Comparison of ENCODE assay signal across 20 cellular contexts in genomic region chr10:22148956-22149355, GRCh38.
A peak's percentile ranks its signal among the peaks of the same experiment; 100 is the strongest.
DNase-seq lines count a peak whose midpoint lies in the region; ATAC-seq and TF ChIP-seq lines count a peak whose summit lies in the region.
"Had no signal": no experiment of that assay in that cellular context is flagged by ENCODE, and none has a peak within 500 bp of the region (broad histone marks: within the 10 kb centered on the region; RNA-seq: fewer than 3 reads in every experiment).

No MANE protein-coding gene starts in this region.

- H3K9me2 ChIP-seq in GM23248 (ENCODE audit: insufficient read depth), result no peaks in the 10 kb centered on the region

- H3K79me2 ChIP-seq in GM23248 (ENCODE audit: insufficient read depth), result no peaks in the 10 kb centered on the region

- no peaks in the 10 kb centered on the region for H3K27me3 ChIP-seq in GM23248 (replicated peaks; ENCODE audit: insufficient read depth)
- H3K27me3 ChIP-seq in brain microvascular endothelial cell (replicated peaks), result no peaks in the 10 kb centered on the region
- H3K27me3 ChIP-seq: spleen, testis had no signal

- in situ Hi-C loops in GM23248 (cut with MboI), result no loop called here
- in situ Hi-C loops in brain microvascular endothelial cell (cut with HindIII; ENCODE audit: low pct_ligation_motif_present, low sequenced_read_pairs), result no loop called here

- no peak overlapping the region for H3K4me3 ChIP-seq in GM23248
- no peak overlapping the region for H3K4me3 ChIP-seq in brain microvascular endothelial cell (ENCODE audit: low read depth, low read length)
- H3K4me3 ChIP-seq: dorsolateral prefrontal cortex, GM23338, prostate gland, spleen, testis had no signal

- H3K27ac ChIP-seq in GM23248 (no peak overlapping the region), brain microvascular endothelial cell (no peak overlapping the region)
- H3K27ac ChIP-seq: dorsolateral prefrontal cortex, HL-60, prostate gland, spleen, testis had no signal

- peak; percentile 10 for DNase-seq in GM23248
- DNase-seq in NCI-H2029 (lab: John Stamatoyannopoulos, UW), result peak; percentile 7
- peak; percentile 6 for DNase-seq in brain microvascular endothelial cell
- DNase-seq in left kidney (ENCODE audit: low read depth, low spot score), result peak; percentile 5
- DNase-seq in retina, result no peak
- no peak for DNase-seq in SW480 (ENCODE audit: low spot score)
- DNase-seq: activated T-cell treated with anti-CD3 and anti-CD28 coated beads, Interleukin-2, amount 50 U/mL, for 1 hour; AML-193; dorsolateral prefrontal cortex; NCI-H526; nephron progenitor cell; spleen; SW 1271; testis had no signal

- H3K9me3 ChIP-seq in GM23248 (ENCODE audit: low read depth), result no peaks in the 10 kb centered on the region
- H3K9me3 ChIP-seq: prostate gland, testis had no signal

- H2AFZ ChIP-seq in GM23248, result no peak overlapping the region
- H2AFZ ChIP-seq: GM23338 had no signal

- no peak for ATAC-seq in HG02571 (IDR thresholded peaks at IDR 0.05; ENCODE audit: unreplicated experiment)
- ATAC-seq: esophagus mucosa, GM23338, Panc1 had no signal

- H3K36me3 ChIP-seq in GM23248 (ENCODE audit: low read depth), result no peaks in the 10 kb centered on the region
- H3K36me3 ChIP-seq in brain microvascular endothelial cell (replicated peaks), result no peaks in the 10 kb centered on the region
- H3K36me3 ChIP-seq: prostate gland, spleen had no signal

- H3K4me1 ChIP-seq in GM23248 (ENCODE audit: insufficient read depth), result no peaks in the 10 kb centered on the region
- H3K4me1 ChIP-seq: prostate gland, spleen, testis had no signal

- no peaks in the 10 kb centered on the region for H3F3A ChIP-seq in GM23248 (ENCODE audit: insufficient read depth)

- TF ChIP-seq CTCF in brain microvascular endothelial cell (IDR thresholded peaks at IDR 0.05; ENCODE audit: low read depth, low read length, missing control alignments), result no peak

- no peak overlapping the region for H3K4me2 ChIP-seq in GM23248 (ENCODE audit: unreplicated experiment)
- H3K4me2 ChIP-seq: GM23338 had no signal

- no peak overlapping the region for H3K9ac ChIP-seq in GM23248

- H4K20me1 ChIP-seq in GM23248 (ENCODE audit: insufficient read depth), result no peaks in the 10 kb centered on the region

Comparison
In these comparisons a context has a peak if more than half of its experiments do, and no peak if none do; other contexts are left out.
1. DNase-seq: peak in GM23248 (single experiment), NCI-H2029 (single experiment), brain microvascular endothelial cell (single experiment) and left kidney (single experiment); none in retina (single experiment) and SW480 (single experiment).